ENCODE assay signal across 8 cellular contexts in the genomic region with DNA sequence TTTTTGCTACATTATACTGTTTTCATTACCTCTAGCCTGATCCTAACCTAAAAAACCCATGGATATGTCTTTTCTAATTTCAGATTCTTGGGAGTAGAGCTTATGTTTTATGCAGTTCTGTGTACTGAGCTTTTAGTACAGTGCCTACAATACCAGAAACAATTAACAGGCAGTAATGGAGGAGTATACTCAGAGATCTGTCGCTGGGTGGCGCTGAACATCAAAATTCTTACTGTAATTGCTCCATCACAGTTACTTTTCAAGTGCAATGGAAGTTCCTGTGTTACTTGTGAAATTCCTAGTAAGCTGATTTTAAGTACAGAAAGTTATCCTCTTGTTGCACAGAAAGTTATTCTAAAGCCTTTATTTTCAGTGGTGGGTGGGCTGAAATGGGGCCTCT.
DNase-seq lines count a peak whose midpoint lies in the region; ATAC-seq, FAIRE-seq and TF ChIP-seq lines count a peak whose summit lies in the region.

No MANE protein-coding gene starts in this region.

- H3K27ac ChIP-seq in lower lobe of right lung (no peak overlapping the region), tibial nerve (no peak overlapping the region)

- intact Hi-C loops in lower lobe of right lung (cut with DNase I), result no loop called here

- WGBS in tibial nerve, 2 donors, result 17 to 18% methylated on average over 2 of the region's 2 CpGs

- peak; percentile 61 for FAIRE-seq in RCC 7860 (lab: Jason Lieb, UNC)

- TF ChIP-seq EP300 in tibial nerve (IDR thresholded peaks at IDR 0.05), result no peak

- no peaks in the 10 kb centered on the region for H3K27me3 ChIP-seq in lower lobe of right lung (ENCODE audit: low read depth)
- no peaks in the 10 kb centered on the region for H3K27me3 ChIP-seq in tibial nerve

- no peaks in the 10 kb centered on the region for H3K9me3 ChIP-seq in lower lobe of right lung
- H3K9me3 ChIP-seq in tibial nerve, result peaks cover 0 to 8% (median 0%) of the 10 kb centered on the region in 4 donors

- TF ChIP-seq CTCF in lower lobe of right lung (IDR thresholded peaks at IDR 0.05), result peak; percentile 52
- peak in 4 of 5 experiments; percentile 40 to 47 (median 41) for TF ChIP-seq CTCF in tibial nerve (IDR thresholded peaks at IDR 0.05)

- DNase-seq in DMS53 (lab: John Stamatoyannopoulos, UW) (peak; percentile 41), DMS53 treated with DMSO at 0.1 percent for 48 hours (lab: John Stamatoyannopoulos, UW; ENCODE audit: unreplicated experiment) (no peak), HK-2 (ENCODE audit: unreplicated experiment) (peak; percentile 35), RCC 7860 (ENCODE audit: low spot score) (peak; percentile 29), dermis blood vessel endothelial cell (peak; percentile 72), lower lobe of right lung (peak; percentile 57), tibial nerve (ENCODE audit: low spot score in 2 of 2) (peak; percentile 34 to 58), NK-92 (lab: John Stamatoyannopoulos, UW; ENCODE audit: unreplicated experiment) (no peak)

- TF ChIP-seq POLR2A in tibial nerve (IDR thresholded peaks at IDR 0.05), result no peak

- H3K4me3 ChIP-seq in lower lobe of right lung, result no peak overlapping the region
- no peak overlapping the region for H3K4me3 ChIP-seq in tibial nerve

- H3K36me3 ChIP-seq in lower lobe of right lung (peaks cover 2% of the 10 kb centered on the region), tibial nerve (peaks cover 0 to 8% (median 0%) of the 10 kb centered on the region in 3 donors)

- ATAC-seq in lower lobe of right lung, result peak; percentile 59 to 82

- H3K4me1 ChIP-seq in lower lobe of right lung, result no peaks in the 10 kb centered on the region
- peaks cover 0 to 12% (median 3%) of the 10 kb centered on the region in 4 donors for H3K4me1 ChIP-seq in tibial nerve

Comparison
In these comparisons a context has a peak if more than half of its experiments do, and no peak if none do; other contexts are left out.
1. DNase-seq: peak in DMS53 (single experiment), HK-2 (single experiment), RCC 7860 (single experiment), dermis blood vessel endothelial cell (single experiment), lower lobe of right lung (single experiment) and tibial nerve (2 of 2); none in DMS53 treated with DMSO at 0.1 percent for 48 hours (single experiment) and NK-92 (single experiment).